In genomic region chr9:123992679-123993078, GRCh38 we compare ENCODE assay signal across 5 cellular contexts. TPM values are rescaled to one million over a fixed set of nuclear protein-coding genes. Genes with fewer than 3 reads are reported as not detected.
"Had no signal": no experiment of that assay in that cellular context is flagged by ENCODE, and none has a peak within 500 bp of the region (broad histone marks: within the 10 kb centered on the region; RNA-seq: fewer than 3 reads in every experiment).

No MANE protein-coding gene starts in this region.

RNA-seq across cellular contexts. Expression of gene LHX2, which starts 18.9 kb away (rescaled TPM):
- total RNA-seq: GM23248, HepG2, HFFc6, HT1080 had no signal
- polyA plus RNA-seq: GM23248, HepG2, IgD-negative memory B cell had no signal
